In the genomic region with DNA sequence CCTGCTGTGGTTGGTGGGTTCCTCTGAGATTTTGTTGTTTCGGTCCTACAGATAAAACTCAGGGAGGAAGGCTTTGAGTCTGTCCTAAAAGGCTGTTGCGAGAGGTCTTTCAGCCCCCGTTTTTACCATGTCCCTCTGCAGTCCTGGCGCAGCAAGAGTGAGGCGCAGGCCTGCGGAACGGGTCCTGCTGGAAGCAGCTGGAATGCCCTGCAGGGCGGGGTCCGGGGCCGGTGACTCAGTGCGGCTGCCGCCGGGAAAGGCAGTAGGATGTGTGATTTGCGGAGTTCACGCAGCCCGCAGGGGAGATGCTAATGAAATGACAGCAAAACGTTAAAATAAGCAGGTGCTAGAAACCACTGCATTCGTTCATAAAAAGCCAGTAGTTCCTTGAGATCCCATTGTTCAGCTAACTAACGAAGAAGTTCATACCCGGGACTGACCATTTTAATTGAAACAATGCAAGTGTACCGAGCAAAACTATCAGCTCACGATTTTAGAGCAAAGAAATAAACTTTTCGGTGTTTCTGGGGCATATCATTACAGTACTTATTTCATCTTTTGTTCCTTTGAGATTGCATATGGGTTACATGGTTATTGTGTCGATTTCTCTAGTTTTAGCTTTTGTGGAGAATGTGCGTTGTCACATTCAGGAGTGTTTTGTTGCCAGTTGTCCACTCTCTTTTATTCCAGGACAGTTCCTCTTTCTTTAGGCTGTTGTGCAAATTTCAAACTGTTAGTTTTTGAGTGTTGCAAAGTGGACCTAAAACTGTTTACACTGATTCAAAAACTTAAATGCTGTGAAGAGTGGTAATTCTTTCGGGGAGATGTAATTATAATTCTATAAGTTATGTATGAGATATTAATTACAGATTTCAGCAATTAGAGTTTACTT, we compare ENCODE assay signal across 8 cellular contexts. TPM values are rescaled to one million over a fixed set of nuclear protein-coding genes. Genes with fewer than 3 reads are reported as not detected.
DNase-seq lines count a peak whose midpoint lies in the region; ATAC-seq and TF ChIP-seq lines count a peak whose summit lies in the region.

No MANE protein-coding gene starts in this region.

- peak overlapping the region; percentile 80 for H3K27ac ChIP-seq in SU-DHL-6 (ENCODE audit: low read depth, low read length)
- peak overlapping the region in 17 of 21 experiments; percentile 16 to 76 (median 46) for H3K27ac ChIP-seq in skin epidermis

- H3K79me2 ChIP-seq in SU-DHL-6 (ENCODE audit: insufficient read depth, low read length): peaks cover 58% of the 10 kb centered on the region

- no peaks in the 10 kb centered on the region for H3K27me3 ChIP-seq in SU-DHL-6 (ENCODE audit: low read length)

- peak overlapping the region; percentile 84 for H2AFZ ChIP-seq in SU-DHL-6 (ENCODE audit: low read depth, low read length, severe bottlenecking)

- in situ Hi-C loops in GM13977 (cut with MboI; ENCODE audit: low pct_unique_long_range_greater_than_20kb, low sequenced_read_pairs, unreplicated experiment): no loop called here

- peaks cover 45% of the 10 kb centered on the region for H3K4me1 Mint-ChIP-seq in brain

- H3K4me2 ChIP-seq in SU-DHL-6 (ENCODE audit: low read depth, low read length, poor library complexity, severe bottlenecking): peak overlapping the region; percentile 83

- H3K9me2 ChIP-seq in SU-DHL-6 (replicated peaks; ENCODE audit: insufficient read depth, low read length): no peaks in the 10 kb centered on the region

- peak overlapping the region; percentile 93 for H3K4me3 ChIP-seq in SU-DHL-6 (ENCODE audit: insufficient read depth, low read length, poor library complexity, severe bottlenecking)
- H3K4me3 ChIP-seq in iPS-18c (ENCODE audit: insufficient read depth, low read depth, low read length): peak overlapping the region; percentile 96
- peak overlapping the region; percentile 57 to 93 (median 74) for H3K4me3 ChIP-seq in skin epidermis

- H3K9ac ChIP-seq in SU-DHL-6 (ENCODE audit: low read length): peak overlapping the region; percentile 88

- H3F3A ChIP-seq in SU-DHL-6 (ENCODE audit: insufficient read depth): peaks cover 30% of the 10 kb centered on the region

- peaks cover 18% of the 10 kb centered on the region; the same call in 1 of the 2 replicates for H3K36me3 ChIP-seq in SU-DHL-6 (ENCODE audit: low read length)

- TF ChIP-seq CTCF in GM13977 (IDR thresholded peaks at IDR 0.05; ENCODE audit: extremely low read depth, insufficient read depth, missing control alignments) (no peak), SU-DHL-6 (IDR thresholded peaks at IDR 0.05; ENCODE audit: insufficient read depth, low read length, poor library complexity, severe bottlenecking) (no peak), brain (conservative IDR thresholded peaks at IDR 0.05) (no peak)

- peaks cover 15% of the 10 kb centered on the region for H3K36me3 Mint-ChIP-seq in brain

- H3K27me3 Mint-ChIP-seq in brain: peaks cover 3% of the 10 kb centered on the region

- peaks cover 5% of the 10 kb centered on the region for H4K20me1 ChIP-seq in SU-DHL-6 (ENCODE audit: low read depth, low read length)

- ATAC-seq in HG02763 (IDR thresholded peaks at IDR 0.05; ENCODE audit: unreplicated experiment): peak; percentile 25

- H3K9me3 ChIP-seq in SU-DHL-6 (ENCODE audit: insufficient read depth, low read length) (no peaks in the 10 kb centered on the region), iPS-18c (ENCODE audit: control insufficient read depth, insufficient read depth, low read length) (peaks cover under 1% of the 10 kb centered on the region)

- DNase-seq in GM13977 (ENCODE audit: low spot score) (peak; percentile 43), NCI-H1105 treated with DMSO at 0.1 percent for 48 hours (lab: John Stamatoyannopoulos, UW) (peak; percentile 85), cortex of kidney (lab: John Stamatoyannopoulos, UW) (no peak)

- H3K9me3 Mint-ChIP-seq in brain: peaks cover 0 to 8% (median 4%) of the 10 kb centered on the region in 5 experiments

- H3K27ac Mint-ChIP-seq in brain: peak overlapping the region; percentile 83 to 89 (median 84)

- H3K4me3 Mint-ChIP-seq in brain: peak overlapping the region; percentile 84 to 92 (median 90)

RNA-seq across cellular contexts. Expression of gene ANLN, which starts 0.8 kb away (rescaled TPM):
- polyA plus RNA-seq in brain (ENCODE audit: insufficient read depth, low read depth, low replicate concordance): 29.6 TPM
